2 cellular contexts compared by ENCODE assay signal in the genomic region with DNA sequence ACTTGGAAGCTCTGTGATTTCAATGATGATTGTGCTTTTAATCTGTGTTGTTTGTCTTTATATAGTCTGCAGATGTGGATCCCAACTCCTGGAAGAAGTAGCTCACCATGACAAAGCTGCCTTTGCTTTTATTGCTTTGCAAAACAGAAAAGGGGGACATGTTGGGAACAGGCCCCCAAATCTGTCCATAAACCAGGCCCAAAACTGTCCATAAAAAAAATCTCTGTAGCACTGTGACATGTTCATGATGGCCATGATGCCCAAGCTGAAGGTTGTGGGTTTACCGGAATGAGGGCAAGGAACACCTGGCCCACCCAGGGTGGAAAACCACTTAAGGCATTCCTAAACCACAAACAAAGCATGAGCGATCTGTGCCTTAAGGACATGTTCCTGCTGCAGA. TPM values are rescaled to one million over a fixed set of nuclear protein-coding genes. Genes with fewer than 3 reads are reported as not detected.
"Had no signal": no experiment of that assay in that cellular context is flagged by ENCODE, and none has a peak within 500 bp of the region (broad histone marks: within the 10 kb centered on the region; RNA-seq: fewer than 3 reads in every experiment).

No MANE protein-coding gene starts in this region.

RNA-seq across cellular contexts. Expression of gene ADH1C, which starts 19.9 kb away (rescaled TPM):
- total RNA-seq: G401 had no signal

RNA-seq across cellular contexts. Expression of gene ADH1B, which starts 51.3 kb away (rescaled TPM):
- total RNA-seq: G401 had no signal
- polyA plus RNA-seq: GM12878 had no signal
